ENCODE assay signal across 9 cellular contexts in genomic region chr2:166494140-166494544, GRCh38. TPM values are rescaled to one million over a fixed set of nuclear protein-coding genes. Genes with fewer than 3 reads are reported as not detected.
A peak's percentile ranks its signal among the peaks of the same experiment; 100 is the strongest.
DNase-seq lines count a peak whose midpoint lies in the region; ATAC-seq and TF ChIP-seq lines count a peak whose summit lies in the region.
"Had no signal": no experiment of that assay in that cellular context is flagged by ENCODE, and none has a peak within 500 bp of the region (broad histone marks: within the 10 kb centered on the region; RNA-seq: fewer than 3 reads in every experiment).

Gene SCN7A, minus strand, starts transcription at chr2:166494249. Its CDS starts 16,553 bp downstream, at chr2:166477696.

- no peak within 1 kb of the TSS for H3K14ac ChIP-seq in trophoblast cell (ENCODE audit: low read length)

- BruUV-seq in PC-3 (replicated peaks; lab: Mats Ljungman, UMichigan), result no TSS peak

- ATAC-seq in PC-3 (peak; percentile 80), Right ventricle myocardium inferior (peak; percentile 96), HG02571 (IDR thresholded peaks at IDR 0.05; ENCODE audit: unreplicated experiment) (no peak)

- H3K23ac ChIP-seq in trophoblast cell (ENCODE audit: low read length), result no peak within 1 kb of the TSS

- no peak for TF ChIP-seq CTCF in PC-3 (conservative IDR thresholded peaks at IDR 0.05; ENCODE audit: low read depth, low read length)

- POLR2A ChIA-PET in PC-3 (lab: Charles Lee; ENCODE audit: unreplicated experiment), result interaction anchor here (0.7 kb wide), 1 partner anchor 483 kb away, joined by 4 read pairs; no protein-coding TSS in a partner anchor

- H3K9me3 ChIP-seq in PC-3 (ENCODE audit: low read length) (no peaks in the 10 kb centered on the region), trophoblast cell (ENCODE audit: insufficient read depth, low read depth, low read length) (peaks cover 2% of the 10 kb centered on the region)

- H3K4me1 ChIP-seq in PC-3 (ENCODE audit: insufficient read depth, low read length) (no peaks in the 10 kb centered on the region), trophoblast cell (ENCODE audit: control insufficient read depth in 1 of 2, insufficient read depth in 2 of 2, low read length in 2 of 2) (no peaks in the 10 kb centered on the region)

- H3K18ac ChIP-seq in trophoblast cell (ENCODE audit: low read length), result no peak within 1 kb of the TSS

- intact Hi-C loops in PC-3 (cut with micrococcal nuclease), result no loop called here
- intact Hi-C loops in Right ventricle myocardium inferior (cut with DNase I), result no loop called here

- H3K79me2 ChIP-seq in PC-3 (ENCODE audit: low read length), result no peaks in the 10 kb centered on the region
- no peaks in the 10 kb centered on the region for H3K79me2 ChIP-seq in trophoblast cell (ENCODE audit: control insufficient read depth, insufficient read depth, low read length, poor library complexity)

- H3K4ac ChIP-seq in trophoblast cell (ENCODE audit: low read depth, low read length), result no peak within 1 kb of the TSS

- H4K20me1 ChIP-seq in PC-3 (ENCODE audit: low read length), result no peaks in the 10 kb centered on the region

- no CpG with 5 or more reads among the region's 14 CpGs for WGBS in trophoblast cell (ENCODE audit: extremely low coverage, insufficient coverage, insufficient read length)

- no peaks in the 10 kb centered on the region for H3K79me1 ChIP-seq in trophoblast cell (ENCODE audit: low read length)

- no peak within 1 kb of the TSS for H4K12ac ChIP-seq in trophoblast cell (ENCODE audit: low read depth, low read length)

- CTCF ChIA-PET in PC-3 (lab: Charles Lee), result interaction anchor here (0.6 kb wide), 1 partner anchor 917 kb away, joined by 19 read pairs; no protein-coding TSS in a partner anchor

- H2AFZ ChIP-seq in PC-3 (ENCODE audit: low read length) (no peak within 1 kb of the TSS), trophoblast cell (ENCODE audit: insufficient read depth, low read length, poor library complexity) (no peak within 1 kb of the TSS)

- H4K91ac ChIP-seq in trophoblast cell (ENCODE audit: low read depth, low read length), result no peak within 1 kb of the TSS

- H3K4me3 ChIP-seq in PC-3 (ENCODE audit: low read length) (no peak within 1 kb of the TSS), trophoblast cell (ENCODE audit: low read depth, low read length) (no peak within 1 kb of the TSS)

- H3K36me3 ChIP-seq in PC-3 (ENCODE audit: low read depth, low read length) (no peaks in the 10 kb centered on the region), trophoblast cell (ENCODE audit: control insufficient read depth in 1 of 2, insufficient read depth in 2 of 2, low read length in 2 of 2) (no peaks in the 10 kb centered on the region)

- no peaks in the 10 kb centered on the region for H3F3A ChIP-seq in PC-3 (ENCODE audit: low read length, unreplicated experiment)

- H2BK120ac ChIP-seq in trophoblast cell (ENCODE audit: insufficient read depth, low read length, poor library complexity), result no peak within 1 kb of the TSS

- no peak within 1 kb of the TSS for H2BK12ac ChIP-seq in trophoblast cell (ENCODE audit: low read length)

- H3K27ac ChIP-seq in PC-3 (ENCODE audit: low read length) (no peak within 1 kb of the TSS), trophoblast cell (ENCODE audit: low read depth, low read length) (no peak within 1 kb of the TSS)

- peaks cover 52% of the 10 kb centered on the region for H3K27me3 ChIP-seq in PC-3 (ENCODE audit: low read length)
- peaks cover 3% of the 10 kb centered on the region for H3K27me3 ChIP-seq in trophoblast cell (ENCODE audit: insufficient read depth, low read length)

- H4K8ac ChIP-seq in trophoblast cell (ENCODE audit: low read depth, low read length), result no peak within 1 kb of the TSS

- peak within 1 kb of the TSS; percentile 8; the same call in 1 of the 2 replicates for H3K4me2 ChIP-seq in PC-3 (ENCODE audit: low read length)
- peak within 1 kb of the TSS; percentile 0 for H3K4me2 ChIP-seq in trophoblast cell (ENCODE audit: low read length)

- H3K9ac ChIP-seq in PC-3 (ENCODE audit: low read length) (no peak within 1 kb of the TSS), trophoblast cell (ENCODE audit: low read length) (peak within 1 kb of the TSS; percentile 46)

- H2BK5ac ChIP-seq in trophoblast cell (ENCODE audit: low read depth, low read length, poor library complexity), result no peak within 1 kb of the TSS

- H3K9me2 ChIP-seq in PC-3 (replicated peaks; ENCODE audit: low read length), result no peaks in the 10 kb centered on the region

- no peak within 1 kb of the TSS for H2AK5ac ChIP-seq in trophoblast cell (ENCODE audit: low read length)

- DNase-seq in ELF-1 (ENCODE audit: low read depth, low spot score) (peak; percentile 31), PC-3 (peak; percentile 23), Right ventricle myocardium inferior (ENCODE audit: missing footprints) (peak; percentile 94), trophoblast cell (no peak), middle frontal gyrus (ENCODE audit: extremely low spot score, low spot score) (no peak)
- DNase-seq in stimulated activated CD4-positive, alpha-beta T cell treated with anti-CD3 and anti-CD28 coated beads, Interleukin-1b, Interleukin-23, amount 100 ng/mL, for 48 hours, result no peak
- no peak for DNase-seq in activated CD8-positive, alpha-beta memory T cell treated with anti-CD3 and anti-CD28 coated beads for 24 hours
- DNase-seq: activated T-cell treated with anti-CD3 and anti-CD28 coated beads, Interleukin-2, amount 50 U/mL, for 1 hour had no signal

RNA-seq across cellular contexts. Expression of gene SCN7A, which starts in this region (rescaled TPM):
- total RNA-seq in PC-3 (2014; rRNA removed), result not detected in 2 replicates
- 35.4 TPM for total RNA-seq in Right ventricle myocardium inferior
- 0.01 and 0.04 TPM in 2 replicates for polyA plus RNA-seq in trophoblast cell (2013)

Comparison
In these comparisons a context has a peak if more than half of its experiments do, and no peak if none do; other contexts are left out.
1. RNA of gene SCN7A (total RNA-seq): 35.4 TPM in Right ventricle myocardium inferior (single experiment); not detected in PC-3; every median in the first group is over 10 times any median in the second.
2. Peak in DNase-seq, ATAC-seq and H3K4me2 ChIP-seq in PC-3; RNA of the gene not detected or under 1 TPM.
3. DNase-seq: peak in ELF-1 (single experiment) and Right ventricle myocardium inferior (single experiment); none in trophoblast cell (0 of 2), middle frontal gyrus (single experiment), stimulated activated CD4-positive, alpha-beta T cell treated with anti-CD3 and anti-CD28 coated beads, Interleukin-1b, Interleukin-23, amount 100 ng/mL, for 48 hours (single experiment) and activated CD8-positive, alpha-beta memory T cell treated with anti-CD3 and anti-CD28 coated beads for 24 hours (single experiment).